10 cellular contexts compared by ENCODE assay signal in genomic region chr3:39990532-39990931, GRCh38.
DNase-seq lines count a peak whose midpoint lies in the region; ATAC-seq and TF ChIP-seq lines count a peak whose summit lies in the region.
"Had no signal": no experiment of that assay in that cellular context is flagged by ENCODE, and none has a peak within 500 bp of the region (broad histone marks: within the 10 kb centered on the region; RNA-seq: fewer than 3 reads in every experiment).

No MANE protein-coding gene starts in this region.

- no peak overlapping the region for H3K4me3 Mint-ChIP-seq in H9
- H3K4me3 Mint-ChIP-seq: CD4-positive, CD25-positive, alpha-beta regulatory T cell had no signal

- no CpG with 5 or more reads among the region's 1 CpG for WGBS in H9 (ENCODE audit: extremely low coverage, insufficient read length, low lambda C conversion rate)
- 71% methylated on average over 1 of the region's 1 CpG for WGBS in esophagus muscularis mucosa
- WGBS in sigmoid colon, 2 donors: 38 to 59% methylated on average over 1 of the region's 1 CpG

- TF ChIP-seq POLR2A in Peyer's patch (IDR thresholded peaks at IDR 0.05): no peak
- no peak for TF ChIP-seq POLR2A in esophagus muscularis mucosa (IDR thresholded peaks at IDR 0.05; ENCODE audit: low read depth)
- no peak for TF ChIP-seq POLR2A in sigmoid colon (IDR thresholded peaks at IDR 0.05)

- H4K91ac ChIP-seq in H9 (ENCODE audit: insufficient read length, low read depth, low read length): no peak overlapping the region

- H3K4me3 ChIP-seq in Peyer's patch (no peak overlapping the region), esophagus muscularis mucosa (no peak overlapping the region), retinal pigment epithelial cell (ENCODE audit: low read length) (no peak overlapping the region), sigmoid colon (no peak overlapping the region)

- no peak for TF ChIP-seq EP300 in esophagus muscularis mucosa (IDR thresholded peaks at IDR 0.05)
- TF ChIP-seq EP300 in sigmoid colon (IDR thresholded peaks at IDR 0.05): no peak

- no peak overlapping the region for H3K4ac ChIP-seq in H9 (ENCODE audit: low read depth, low read length)

- no peak for ATAC-seq in HG02884 (IDR thresholded peaks at IDR 0.05; ENCODE audit: unreplicated experiment)
- ATAC-seq: activated naive CD4-positive, alpha-beta T cell treated with anti-CD3 and anti-CD28 coated beads, Interleukin-2, amount 50 U/mL, for 72 hours had no signal

- DNase-seq in NCI-H1417 (lab: John Stamatoyannopoulos, UW) (peak; percentile 13 to 57 (median 15)), NCI-H1417 treated with DMSO at 0.1 percent for 48 hours (lab: John Stamatoyannopoulos, UW) (no peak), H9 (peak; percentile 32), Peyer's patch (peak in 1 of 3 donors; percentile 67), esophagus muscularis mucosa (ENCODE audit: extremely low spot score) (no peak), retinal pigment epithelial cell (ENCODE audit: low read depth) (peak; percentile 12), sigmoid colon (no peak)

- no peak overlapping the region for H3K27ac Mint-ChIP-seq in H9
- H3K27ac Mint-ChIP-seq: activated naive CD4-positive, alpha-beta T cell treated with anti-CD3 and anti-CD28 coated beads, Interleukin-2, amount 50 U/mL, for 72 hours; CD4-positive, CD25-positive, alpha-beta regulatory T cell had no signal

- H3K36me3 Mint-ChIP-seq in H9 (ENCODE audit: insufficient read depth in 1 of 3, low read depth in 3 of 3): peaks cover 19 to 43% (median 31%) of the 10 kb centered on the region in 3 experiments
- H3K36me3 Mint-ChIP-seq: CD4-positive, CD25-positive, alpha-beta regulatory T cell had no signal

- H2AFZ ChIP-seq in H9 (ENCODE audit: low read length): no peak overlapping the region

- no peaks in the 10 kb centered on the region; the same call in none of the 2 replicates for H3K27me3 Mint-ChIP-seq in H9 (ENCODE audit: low read depth)
- H3K27me3 Mint-ChIP-seq: CD4-positive, CD25-positive, alpha-beta regulatory T cell had no signal

- H2BK20ac ChIP-seq in H9 (ENCODE audit: low read depth, low read length, poor library complexity, severe bottlenecking): no peak overlapping the region

- H4K20me1 ChIP-seq in H9 (ENCODE audit: control insufficient read depth, insufficient read depth, insufficient read length): no peaks in the 10 kb centered on the region

- no peak overlapping the region for H2AK5ac ChIP-seq in H9 (ENCODE audit: insufficient read length, low read length)

- H3K9me3 ChIP-seq in H9 (ENCODE audit: control insufficient read depth, low read depth, low read length): peaks cover 8% of the 10 kb centered on the region
- no peaks in the 10 kb centered on the region for H3K9me3 ChIP-seq in Peyer's patch
- H3K9me3 ChIP-seq in esophagus muscularis mucosa: peaks cover 0 to 18% (median 14%) of the 10 kb centered on the region in 4 donors
- H3K9me3 ChIP-seq in sigmoid colon: no peaks in the 10 kb centered on the region

- H3K27ac ChIP-seq in H9 (ENCODE audit: insufficient read length, low read depth, low read length) (no peak overlapping the region), Peyer's patch (no peak overlapping the region), esophagus muscularis mucosa (replicated peaks in 1 of 4) (no peak overlapping the region), sigmoid colon (no peak overlapping the region)

- H3K4me2 ChIP-seq in H9 (ENCODE audit: insufficient read depth, insufficient read length, low read length): no peak overlapping the region

- H3K4me1 ChIP-seq in H9 (ENCODE audit: insufficient read depth, low read length): no peaks in the 10 kb centered on the region
- no peaks in the 10 kb centered on the region for H3K4me1 ChIP-seq in Peyer's patch
- H3K4me1 ChIP-seq in esophagus muscularis mucosa: no peaks in the 10 kb centered on the region
- no peaks in the 10 kb centered on the region for H3K4me1 ChIP-seq in sigmoid colon

- intact Hi-C loops in esophagus muscularis mucosa (cut with DNase I) (no loop called here), sigmoid colon (cut with DNase I) (no loop called here)

- H3K23me2 ChIP-seq in H9 (ENCODE audit: insufficient read length, low read depth, low read length, poor library complexity, severe bottlenecking): no peaks in the 10 kb centered on the region

- H4K5ac ChIP-seq in H9 (ENCODE audit: insufficient read length, low read depth, low read length): no peak overlapping the region

- H3K23ac ChIP-seq in H9 (ENCODE audit: insufficient read length, low read depth, low read length): no peak overlapping the region

- no peak overlapping the region for H2BK15ac ChIP-seq in H9 (ENCODE audit: low read depth, low read length)

- H3K4me1 Mint-ChIP-seq in H9: no peaks in the 10 kb centered on the region
- H3K4me1 Mint-ChIP-seq: CD4-positive, CD25-positive, alpha-beta regulatory T cell had no signal

- H3K9me3 Mint-ChIP-seq in H9: peaks cover 61 to 67% of the 10 kb centered on the region in 2 experiments

- no peak overlapping the region for H3T11ph ChIP-seq in H9 (ENCODE audit: low read length)

- no peaks in the 10 kb centered on the region for H3K79me2 ChIP-seq in H9 (ENCODE audit: insufficient read depth, low read length)

- no peak overlapping the region for H3K9ac ChIP-seq in H9 (ENCODE audit: extremely low read depth, insufficient read length, low read length)

- H3K36me3 ChIP-seq in Peyer's patch: no peaks in the 10 kb centered on the region
- no peaks in the 10 kb centered on the region for H3K36me3 ChIP-seq in esophagus muscularis mucosa
- no peaks in the 10 kb centered on the region for H3K36me3 ChIP-seq in sigmoid colon

- no peak overlapping the region for H3K14ac ChIP-seq in H9 (ENCODE audit: insufficient read depth, low read length)

- no peaks in the 10 kb centered on the region for H3K27me3 ChIP-seq in H9 (ENCODE audit: insufficient read depth, low read length)
- H3K27me3 ChIP-seq in Peyer's patch: no peaks in the 10 kb centered on the region
- H3K27me3 ChIP-seq in esophagus muscularis mucosa: no peaks in the 10 kb centered on the region
- H3K27me3 ChIP-seq in sigmoid colon: no peaks in the 10 kb centered on the region

- no peak overlapping the region for H2BK12ac ChIP-seq in H9 (ENCODE audit: insufficient read length, low read depth, low read length)

- H3K79me1 ChIP-seq in H9 (ENCODE audit: insufficient read depth, low read depth, low read length, poor library complexity, severe bottlenecking): no peaks in the 10 kb centered on the region

- no peak overlapping the region for H4K8ac ChIP-seq in H9 (replicated peaks; ENCODE audit: insufficient read length, low read depth, low read length)

- H2BK5ac ChIP-seq in H9 (ENCODE audit: insufficient read length, low read length): no peak overlapping the region

- no peak overlapping the region for H3K56ac ChIP-seq in H9 (ENCODE audit: insufficient read length, low read depth, low read length)

- peak; percentile 82 for TF ChIP-seq CTCF in H9 (conservative IDR thresholded peaks at IDR 0.05)
- TF ChIP-seq CTCF in Peyer's patch (IDR thresholded peaks at IDR 0.05): peak in 4 of 6 experiments; percentile 35 to 80 (median 76)
- peak in 2 of 3 experiments; percentile 8 to 27 for TF ChIP-seq CTCF in esophagus muscularis mucosa (IDR thresholded peaks at IDR 0.05)
- TF ChIP-seq CTCF in retinal pigment epithelial cell (conservative IDR thresholded peaks at IDR 0.05; ENCODE audit: low read depth, low read length): peak; percentile 56
- peak in 1 of 4 experiments; percentile 22 for TF ChIP-seq CTCF in sigmoid colon (IDR thresholded peaks at IDR 0.05)

- no peak overlapping the region for H3K18ac ChIP-seq in H9 (ENCODE audit: insufficient read length, low read depth, low read length)

- H2BK120ac ChIP-seq in H9 (ENCODE audit: low read depth, low read length, poor library complexity, severe bottlenecking): no peak overlapping the region

Comparison
In these comparisons a context has a peak if more than half of its experiments do, and no peak if none do; other contexts are left out.
1. DNase-seq: peak in NCI-H1417 (3 of 3), H9 (single experiment) and retinal pigment epithelial cell (single experiment); none in NCI-H1417 treated with DMSO at 0.1 percent for 48 hours (single experiment), esophagus muscularis mucosa (single experiment) and sigmoid colon (single experiment).